ENCODE assay signal across 1 cellular context in the genomic region with DNA sequence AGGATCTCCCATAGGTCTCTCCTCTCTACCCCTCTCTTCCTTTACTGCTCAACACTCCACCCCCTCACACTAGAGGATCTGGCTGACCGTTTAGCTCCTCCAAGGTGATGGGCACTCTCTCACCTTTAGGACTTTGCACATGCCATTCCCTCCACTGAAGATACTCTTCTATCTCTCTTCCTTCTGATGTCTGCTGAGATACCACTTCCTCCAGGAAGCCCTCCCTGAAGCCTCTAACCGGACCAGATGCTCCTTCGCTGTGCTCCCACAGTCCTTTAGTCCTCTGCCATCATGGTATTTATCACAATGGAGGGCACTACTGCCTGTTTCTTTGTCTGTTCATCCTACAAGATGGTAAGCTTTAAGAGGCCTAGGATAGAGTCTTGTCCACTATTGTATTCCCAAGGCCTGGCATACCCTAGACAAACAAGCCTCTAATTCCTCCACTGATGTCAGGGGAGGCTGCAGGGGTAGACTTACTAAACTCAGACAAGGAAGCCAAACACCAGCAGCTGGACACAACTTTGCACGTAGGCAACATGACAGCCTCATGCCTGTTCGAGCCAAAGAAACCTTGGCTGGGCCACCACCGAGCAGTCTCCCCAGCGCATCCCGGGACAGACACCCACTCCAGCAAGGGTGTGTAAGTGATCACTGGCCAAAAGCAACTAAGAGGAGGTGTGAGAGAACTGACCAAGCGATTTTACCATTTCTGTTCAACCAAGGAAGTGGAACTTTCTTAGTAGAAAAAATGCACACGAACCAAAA.
TF ChIP-seq lines count a peak whose summit lies in the region.

No MANE protein-coding gene starts in this region.

TF ChIP-seq in K562, 482 proteins besides CTCF, POLR2A, EP300 and RAD21:
- TF ChIP-seq, protein P1, sequence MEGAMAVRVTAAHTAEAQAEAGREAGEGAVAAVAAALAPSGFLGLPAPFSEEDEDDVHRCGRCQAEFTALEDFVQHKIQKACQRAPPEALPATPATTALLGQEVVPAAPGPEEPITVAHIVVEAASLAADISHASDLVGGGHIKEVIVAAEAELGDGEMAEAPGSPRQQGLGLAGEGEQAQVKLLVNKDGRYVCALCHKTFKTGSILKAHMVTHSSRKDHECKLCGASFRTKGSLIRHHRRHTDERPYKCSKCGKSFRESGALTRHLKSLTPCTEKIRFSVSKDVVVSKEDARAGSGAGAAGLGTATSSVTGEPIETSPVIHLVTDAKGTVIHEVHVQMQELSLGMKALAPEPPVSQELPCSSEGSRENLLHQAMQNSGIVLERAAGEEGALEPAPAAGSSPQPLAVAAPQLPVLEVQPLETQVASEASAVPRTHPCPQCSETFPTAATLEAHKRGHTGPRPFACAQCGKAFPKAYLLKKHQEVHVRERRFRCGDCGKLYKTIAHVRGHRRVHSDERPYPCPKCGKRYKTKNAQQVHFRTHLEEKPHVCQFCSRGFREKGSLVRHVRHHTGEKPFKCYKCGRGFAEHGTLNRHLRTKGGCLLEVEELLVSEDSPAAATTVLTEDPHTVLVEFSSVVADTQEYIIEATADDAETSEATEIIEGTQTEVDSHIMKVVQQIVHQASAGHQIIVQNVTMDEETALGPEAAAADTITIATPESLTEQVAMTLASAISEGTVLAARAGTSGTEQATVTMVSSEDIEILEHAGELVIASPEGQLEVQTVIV (CRISPR knock-in tag; IDR thresholded peaks at IDR 0.05; ENCODE audit: borderline replicate concordance) = no peak
- TF ChIP-seq MYC (IDR thresholded peaks at IDR 0.05; ENCODE audit: low read depth, low read length) = no peak
- TF ChIP-seq MYC (CRISPR knock-in tag; IDR thresholded peaks at IDR 0.05; ENCODE audit: borderline replicate concordance, low read depth) = no peak
- TF ChIP-seq ZFP36 (IDR thresholded peaks at IDR 0.05; ENCODE audit: low read depth, low read length, partially characterized antibody) = peak; percentile 98
- peak; percentile 12 to 50; a peak in 1 of 4 replicates for TF ChIP-seq KDM1A (IDR thresholded peaks at IDR 0.05)
- TF ChIP-seq FOXJ2 (tag; IDR thresholded peaks at IDR 0.05) = no peak
- no peak for TF ChIP-seq NCOA6 (IDR thresholded peaks at IDR 0.05)
- TF ChIP-seq ETV5 (CRISPR knock-in tag; IDR thresholded peaks at IDR 0.05; ENCODE audit: low read depth) = no peak
- 0 out of 2 replicates have a peak, but pooled peaks have one; percentile 48 for TF ChIP-seq ZNF436 (CRISPR knock-in tag; IDR thresholded peaks at IDR 0.05)
- no peak for TF ChIP-seq DPF2 (IDR thresholded peaks at IDR 0.05)
- TF ChIP-seq ESRRA (IDR thresholded peaks at IDR 0.05; ENCODE audit: borderline replicate concordance, low read depth) = no peak
- TF ChIP-seq, protein P2, sequence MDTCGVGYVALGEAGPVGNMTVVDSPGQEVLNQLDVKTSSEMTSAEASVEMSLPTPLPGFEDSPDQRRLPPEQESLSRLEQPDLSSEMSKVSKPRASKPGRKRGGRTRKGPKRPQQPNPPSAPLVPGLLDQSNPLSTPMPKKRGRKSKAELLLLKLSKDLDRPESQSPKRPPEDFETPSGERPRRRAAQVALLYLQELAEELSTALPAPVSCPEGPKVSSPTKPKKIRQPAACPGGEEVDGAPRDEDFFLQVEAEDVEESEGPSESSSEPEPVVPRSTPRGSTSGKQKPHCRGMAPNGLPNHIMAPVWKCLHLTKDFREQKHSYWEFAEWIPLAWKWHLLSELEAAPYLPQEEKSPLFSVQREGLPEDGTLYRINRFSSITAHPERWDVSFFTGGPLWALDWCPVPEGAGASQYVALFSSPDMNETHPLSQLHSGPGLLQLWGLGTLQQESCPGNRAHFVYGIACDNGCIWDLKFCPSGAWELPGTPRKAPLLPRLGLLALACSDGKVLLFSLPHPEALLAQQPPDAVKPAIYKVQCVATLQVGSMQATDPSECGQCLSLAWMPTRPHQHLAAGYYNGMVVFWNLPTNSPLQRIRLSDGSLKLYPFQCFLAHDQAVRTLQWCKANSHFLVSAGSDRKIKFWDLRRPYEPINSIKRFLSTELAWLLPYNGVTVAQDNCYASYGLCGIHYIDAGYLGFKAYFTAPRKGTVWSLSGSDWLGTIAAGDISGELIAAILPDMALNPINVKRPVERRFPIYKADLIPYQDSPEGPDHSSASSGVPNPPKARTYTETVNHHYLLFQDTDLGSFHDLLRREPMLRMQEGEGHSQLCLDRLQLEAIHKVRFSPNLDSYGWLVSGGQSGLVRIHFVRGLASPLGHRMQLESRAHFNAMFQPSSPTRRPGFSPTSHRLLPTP (IDR thresholded peaks at IDR 0.05; ENCODE audit: borderline replicate concordance, extremely low read depth, insufficient read length) = peak; percentile 14
- TF ChIP-seq RBM25 (IDR thresholded peaks at IDR 0.05; ENCODE audit: low read depth, low read length, severe bottlenecking) = peak; percentile 51
- TF ChIP-seq ZNF217 (CRISPR knock-in tag; IDR thresholded peaks at IDR 0.05) = no peak
- no peak for TF ChIP-seq CEBPG (CRISPR knock-in tag; IDR thresholded peaks at IDR 0.05)
- no peak for TF ChIP-seq CEBPG (tag; conservative IDR thresholded peaks at IDR 0.05 in 1 of 2, IDR thresholded peaks at IDR 0.05 in 1 of 2)
- no peak for TF ChIP-seq ZNF830 (CRISPR knock-in tag; IDR thresholded peaks at IDR 0.05)
- peak; percentile 70; the same call in 1 of the 2 replicates for TF ChIP-seq BCOR (IDR thresholded peaks at IDR 0.05)
- TF ChIP-seq, protein P3, sequence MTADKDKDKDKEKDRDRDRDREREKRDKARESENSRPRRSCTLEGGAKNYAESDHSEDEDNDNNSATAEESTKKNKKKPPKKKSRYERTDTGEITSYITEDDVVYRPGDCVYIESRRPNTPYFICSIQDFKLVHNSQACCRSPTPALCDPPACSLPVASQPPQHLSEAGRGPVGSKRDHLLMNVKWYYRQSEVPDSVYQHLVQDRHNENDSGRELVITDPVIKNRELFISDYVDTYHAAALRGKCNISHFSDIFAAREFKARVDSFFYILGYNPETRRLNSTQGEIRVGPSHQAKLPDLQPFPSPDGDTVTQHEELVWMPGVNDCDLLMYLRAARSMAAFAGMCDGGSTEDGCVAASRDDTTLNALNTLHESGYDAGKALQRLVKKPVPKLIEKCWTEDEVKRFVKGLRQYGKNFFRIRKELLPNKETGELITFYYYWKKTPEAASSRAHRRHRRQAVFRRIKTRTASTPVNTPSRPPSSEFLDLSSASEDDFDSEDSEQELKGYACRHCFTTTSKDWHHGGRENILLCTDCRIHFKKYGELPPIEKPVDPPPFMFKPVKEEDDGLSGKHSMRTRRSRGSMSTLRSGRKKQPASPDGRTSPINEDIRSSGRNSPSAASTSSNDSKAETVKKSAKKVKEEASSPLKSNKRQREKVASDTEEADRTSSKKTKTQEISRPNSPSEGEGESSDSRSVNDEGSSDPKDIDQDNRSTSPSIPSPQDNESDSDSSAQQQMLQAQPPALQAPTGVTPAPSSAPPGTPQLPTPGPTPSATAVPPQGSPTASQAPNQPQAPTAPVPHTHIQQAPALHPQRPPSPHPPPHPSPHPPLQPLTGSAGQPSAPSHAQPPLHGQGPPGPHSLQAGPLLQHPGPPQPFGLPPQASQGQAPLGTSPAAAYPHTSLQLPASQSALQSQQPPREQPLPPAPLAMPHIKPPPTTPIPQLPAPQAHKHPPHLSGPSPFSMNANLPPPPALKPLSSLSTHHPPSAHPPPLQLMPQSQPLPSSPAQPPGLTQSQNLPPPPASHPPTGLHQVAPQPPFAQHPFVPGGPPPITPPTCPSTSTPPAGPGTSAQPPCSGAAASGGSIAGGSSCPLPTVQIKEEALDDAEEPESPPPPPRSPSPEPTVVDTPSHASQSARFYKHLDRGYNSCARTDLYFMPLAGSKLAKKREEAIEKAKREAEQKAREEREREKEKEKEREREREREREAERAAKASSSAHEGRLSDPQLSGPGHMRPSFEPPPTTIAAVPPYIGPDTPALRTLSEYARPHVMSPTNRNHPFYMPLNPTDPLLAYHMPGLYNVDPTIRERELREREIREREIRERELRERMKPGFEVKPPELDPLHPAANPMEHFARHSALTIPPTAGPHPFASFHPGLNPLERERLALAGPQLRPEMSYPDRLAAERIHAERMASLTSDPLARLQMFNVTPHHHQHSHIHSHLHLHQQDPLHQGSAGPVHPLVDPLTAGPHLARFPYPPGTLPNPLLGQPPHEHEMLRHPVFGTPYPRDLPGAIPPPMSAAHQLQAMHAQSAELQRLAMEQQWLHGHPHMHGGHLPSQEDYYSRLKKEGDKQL (CRISPR knock-in tag; IDR thresholded peaks at IDR 0.05; ENCODE audit: borderline replicate concordance) = no peak
- no peak for TF ChIP-seq SMARCB1 (IDR thresholded peaks at IDR 0.05; ENCODE audit: insufficient read length, low read depth)
